Comparison of ENCODE assay signal across 29 cellular contexts in the genomic region with DNA sequence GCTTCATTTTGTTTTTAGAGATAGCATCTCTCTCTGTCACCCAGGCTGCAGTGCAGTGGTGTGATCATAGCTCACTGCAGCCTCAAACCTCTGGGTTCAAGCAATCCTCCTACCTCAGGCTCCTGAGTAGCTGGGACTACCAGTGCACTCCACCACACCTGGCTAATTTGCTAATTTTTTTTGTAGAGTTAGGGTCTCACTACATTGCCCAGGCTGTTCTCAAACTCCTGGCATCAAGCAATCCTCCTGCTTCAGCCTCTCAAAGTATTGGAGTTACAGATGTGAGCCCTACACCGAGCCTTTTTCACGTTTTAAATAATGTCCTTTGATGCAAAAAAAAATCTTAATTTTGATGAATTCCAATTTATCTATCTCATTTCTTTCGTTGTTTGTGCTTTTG.
A peak's percentile ranks its signal among the peaks of the same experiment; 100 is the strongest.
DNase-seq lines count a peak whose midpoint lies in the region; ATAC-seq, FAIRE-seq and TF ChIP-seq lines count a peak whose summit lies in the region.
"Had no signal": no experiment of that assay in that cellular context is flagged by ENCODE, and none has a peak within 500 bp of the region (broad histone marks: within the 10 kb centered on the region; RNA-seq: fewer than 3 reads in every experiment).

No MANE protein-coding gene starts in this region.

- no peak overlapping the region for H3K4me3 ChIP-seq in K562
- H3K4me3 ChIP-seq: A549; BLaER1; BLaER1 treated with 17β-estradiol and CSF1 and Interleukin-3, amounts not matched to agents 10 nM and 100 nM had no signal

- H3K36me3 ChIP-seq in K562 (ENCODE audit: control insufficient read depth, insufficient read depth, low read length), result no peaks in the 10 kb centered on the region
- H3K36me3 ChIP-seq: BE2C; BLaER1; BLaER1 treated with 17β-estradiol and CSF1 and Interleukin-3, amounts not matched to agents 10 nM and 100 nM had no signal

- POLR2A ChIA-PET in K562 (lab: Yijun Ruan, JAX), result no interaction called here

- H3K9me3 ChIP-seq in K562 (replicated peaks; ENCODE audit: control insufficient read depth, insufficient read depth, low read depth, low read length), result peaks cover 2% of the 10 kb centered on the region; the same call in 1 of the 2 replicates
- H3K9me3 ChIP-seq: Caco-2 had no signal

- peak overlapping the region; percentile 36; the same call in 1 of the 2 replicates for H2AFZ ChIP-seq in K562 (ENCODE audit: low read depth, low read length)

- no peak for TF ChIP-seq POLR2A in K562 (conservative IDR thresholded peaks at IDR 0.05)

- no peak for FAIRE-seq in K562 (lab: Jason Lieb, UNC)
- FAIRE-seq: A204.1, A549, D721Med had no signal

- ATAC-seq in K562 (no peak), HG02852 (IDR thresholded peaks at IDR 0.05; ENCODE audit: unreplicated experiment) (no peak)
- ATAC-seq: A549; CD8-positive, alpha-beta T cell had no signal

- intact Hi-C loops in K562 (cut with micrococcal nuclease), result loop anchor here (10.0 kb wide), 1 partner anchor 111 kb away; the partner anchor contains the start of gene MYEOV

- H4K20me1 ChIP-seq in K562 (replicated peaks; ENCODE audit: control insufficient read depth, insufficient read depth, low read length), result no peaks in the 10 kb centered on the region
- H4K20me1 ChIP-seq: BLaER1; BLaER1 treated with 17β-estradiol and CSF1 and Interleukin-3, amounts not matched to agents 10 nM and 100 nM had no signal

- H3K27ac ChIP-seq in K562 (ENCODE audit: extremely low read depth, low read depth, low read length), result no peak overlapping the region
- H3K27ac ChIP-seq: 22Rv1; A549; BLaER1; BLaER1 treated with 17β-estradiol and CSF1 and Interleukin-3, amounts not matched to agents 10 nM and 100 nM; C4-2B had no signal

- H3K79me2 ChIP-seq in K562 (ENCODE audit: control insufficient read depth, insufficient read depth, low read length), result no peaks in the 10 kb centered on the region

- TF ChIP-seq RAD21 in K562 (CRISPR knock-in tag; conservative IDR thresholded peaks at IDR 0.05 in 1 of 2, IDR thresholded peaks at IDR 0.05 in 1 of 2), result no peak

- no peaks in the 10 kb centered on the region for H3K9me1 ChIP-seq in K562 (ENCODE audit: control insufficient read depth, insufficient read depth, low read length)

- H3K9ac ChIP-seq in K562 (ENCODE audit: insufficient read depth in 1 of 2, low read depth in 2 of 2, low read length in 2 of 2), result no peak overlapping the region; a peak in 1 of 4 replicates
- H3K9ac ChIP-seq: BLaER1; BLaER1 treated with 17β-estradiol and CSF1 and Interleukin-3, amounts not matched to agents 10 nM and 100 nM had no signal

- in situ Hi-C loops in K562 (cut with MboI), result no loop called here

- no peak for DNase-seq in K562 (ENCODE audit: extremely low read depth in 1 of 4, low spot score in 3 of 4)
- DNase-seq: 8988T; ACHN; AML-193; BE2C; C1 segment of cervical spinal cord; Caco-2; Calu3; CD4-positive, alpha-beta memory T cell; CD4-positive, alpha-beta T cell; CD4-positive, CD25-positive, alpha-beta regulatory T cell; CD8-positive, alpha-beta memory T cell; CD8-positive, alpha-beta T cell; COR-L47; DMS 273 treated with DMSO at 0.1 percent for 48 hours; DMS153; DMS53; DMS79; DMS79 treated with DMSO at 0.1 percent for 48 hours; DND-41; EL had no signal

- no peak overlapping the region; the same call in 1 of the 2 replicates for H3K4me2 ChIP-seq in K562 (ENCODE audit: insufficient read depth, low read length)
- H3K4me2 ChIP-seq: A549; BLaER1; BLaER1 treated with 17β-estradiol and CSF1 and Interleukin-3, amounts not matched to agents 10 nM and 100 nM had no signal

- no peak for TF ChIP-seq CTCF in K562 (IDR thresholded peaks at IDR 0.05 in 2 of 3, conservative IDR thresholded peaks at IDR 0.05 in 1 of 3; ENCODE audit: insufficient read depth in 2 of 3, low read depth in 1 of 3, low read length in 3 of 3)

- CTCF ChIA-PET in K562 (lab: Yijun Ruan, JAX; ENCODE audit: low intra/inter-chr PET ratio), result no interaction called here

- H3K27me3 ChIP-seq in K562 (ENCODE audit: control insufficient read depth in 2 of 2, insufficient read depth in 2 of 2, low read length in 2 of 2), result no peaks in the 10 kb centered on the region
- H3K27me3 ChIP-seq: BE2C, BLaER1 had no signal

- 70% methylated on average over 3 of the region's 3 CpGs for WGBS in K562 (ENCODE audit: insufficient coverage, low coverage, missing lambda C conversion rate)

- BruUV-seq in K562 (replicated peaks; lab: Mats Ljungman, UMichigan), result no TSS peak

- no peak for TF ChIP-seq EP300 in K562 (IDR thresholded peaks at IDR 0.05; ENCODE audit: low read length)

- peaks cover 38 to 70% of the 10 kb centered on the region in 2 experiments for H3K4me1 ChIP-seq in K562 (replicated peaks in 1 of 2; ENCODE audit: control insufficient read depth in 2 of 2, insufficient read depth in 2 of 2, low read length in 2 of 2)
- H3K4me1 ChIP-seq: BE2C had no signal

TF ChIP-seq in K562, 482 proteins besides CTCF, POLR2A, EP300 and RAD21 (continues in another document):
- TF ChIP-seq ZNF217 (CRISPR knock-in tag; IDR thresholded peaks at IDR 0.05) (no peak), SMARCB1 (IDR thresholded peaks at IDR 0.05; ENCODE audit: insufficient read length, low read depth) (no peak), SMARCA5 (IDR thresholded peaks at IDR 0.05) (0 out of 2 replicates have a peak, but pooled peaks have one; percentile 26), KLF10 (CRISPR knock-in tag; IDR thresholded peaks at IDR 0.05) (no peak), NR1H2 (CRISPR knock-in tag; IDR thresholded peaks at IDR 0.05) (no peak), RBM25 (IDR thresholded peaks at IDR 0.05; ENCODE audit: low read depth, low read length, severe bottlenecking) (peak; percentile 60), MED1 (CRISPR knock-in tag; IDR thresholded peaks at IDR 0.05; ENCODE audit: borderline replicate concordance) (no peak), KLF13 (tag; IDR thresholded peaks at IDR 0.05; ENCODE audit: borderline replicate concordance, low read depth) (no peak), BCOR (IDR thresholded peaks at IDR 0.05) (peak; percentile 71; the same call in 1 of the 2 replicates), AFF1 (IDR thresholded peaks at IDR 0.05; ENCODE audit: low read depth in 1 of 2, partially characterized antibody in 2 of 2) (no peak), ZNF24 (IDR thresholded peaks at IDR 0.05) (0 out of 2 replicates have a peak, but pooled peaks have one; percentile 13), MAFG (tag; conservative IDR thresholded peaks at IDR 0.05) (no peak), FOXO4 (CRISPR knock-in tag; IDR thresholded peaks at IDR 0.05) (no peak), ZC3H11A (IDR thresholded peaks at IDR 0.05; ENCODE audit: low read depth, low read length) (no peak)
- TF ChIP-seq, protein P1, sequence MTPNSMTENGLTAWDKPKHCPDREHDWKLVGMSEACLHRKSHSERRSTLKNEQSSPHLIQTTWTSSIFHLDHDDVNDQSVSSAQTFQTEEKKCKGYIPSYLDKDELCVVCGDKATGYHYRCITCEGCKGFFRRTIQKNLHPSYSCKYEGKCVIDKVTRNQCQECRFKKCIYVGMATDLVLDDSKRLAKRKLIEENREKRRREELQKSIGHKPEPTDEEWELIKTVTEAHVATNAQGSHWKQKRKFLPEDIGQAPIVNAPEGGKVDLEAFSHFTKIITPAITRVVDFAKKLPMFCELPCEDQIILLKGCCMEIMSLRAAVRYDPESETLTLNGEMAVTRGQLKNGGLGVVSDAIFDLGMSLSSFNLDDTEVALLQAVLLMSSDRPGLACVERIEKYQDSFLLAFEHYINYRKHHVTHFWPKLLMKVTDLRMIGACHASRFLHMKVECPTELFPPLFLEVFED (CRISPR knock-in tag; conservative IDR thresholded peaks at IDR 0.05), result no peak
